In genomic region chr7:35773994-35774393, GRCh38 we compare ENCODE assay signal across 30 cellular contexts.
"Had no signal": no experiment of that assay in that cellular context is flagged by ENCODE, and none has a peak within 500 bp of the region (broad histone marks: within the 10 kb centered on the region; RNA-seq: fewer than 3 reads in every experiment).

No MANE protein-coding gene starts in this region.

- H3K9me3 ChIP-seq: heart right ventricle, left lung, lower lobe of right lung, ovary, right atrium auricular region, stomach, suprapubic skin, thoracic aorta, tibial artery, upper lobe of right lung had no signal

- H3K4me3 Mint-ChIP-seq: mesothelial cell of epicardium; naive B cell; natural killer cell; stimulated activated naive B cell treated with anti-CD40 and anti-IgM and Interleukin-4, amounts not matched to agents 10 μg/mL and 1 μg/mL and 100 μg/mL, for 72 hours had no signal

- ATAC-seq: heart right ventricle; left colon; left lung; lower lobe of right lung; natural killer cell; sciatic nerve; stimulated activated naive B cell treated with anti-CD40 and anti-IgM and Interleukin-4, amounts not matched to agents 10 μg/mL and 1 μg/mL and 100 μg/mL, for 72 hours; stimulated activated naive CD8-positive, alpha-beta T cell treated with anti-CD3 and anti-CD28 coated beads, Interleukin-15, Interleukin-2, amounts not matched to agents 100 U/mL and 50 U/mL, for 24 hours; upper lobe of right lung had no signal

- H3K27ac ChIP-seq: heart right ventricle, left lung, lower lobe of right lung, ovary, right atrium auricular region, skin epidermis, stomach, suprapubic skin, thoracic aorta, tibial artery, upper lobe of right lung had no signal

- H3K27ac Mint-ChIP-seq: mesothelial cell of epicardium; natural killer cell; progenitor cell of endocrine pancreas; stimulated activated naive B cell treated with anti-CD40 and anti-IgM and Interleukin-4, amounts not matched to agents 10 μg/mL and 1 μg/mL and 100 μg/mL, for 72 hours had no signal

- FAIRE-seq: keratinocyte, urothelium cell line had no signal

- H3K4me1 ChIP-seq: left lung, lower lobe of right lung, right atrium auricular region, stomach, suprapubic skin, upper lobe of right lung had no signal

- H3K27me3 ChIP-seq: heart right ventricle, left lung, ovary, right atrium auricular region, stomach, suprapubic skin, tibial artery, upper lobe of right lung had no signal

- DNase-seq: heart right ventricle; hippocampal formation; kidney glomerular epithelial cell; left colon; left lung; lower lobe of right lung; mammary epithelial cell; mesenchymal stem cell; naive B cell; natural killer cell; ovary; stimulated activated CD4-positive, alpha-beta T cell treated with anti-CD3 and anti-CD28 coated beads, Interleukin-12 subunit alpha, Interleukin-12 subunit beta, amount 100 ng/mL, for 4 hours; stimulated activated CD4-positive, alpha-beta T cell treated with anti-CD3 and anti-CD28 coated beads, Interleukin-15, amount 100 ng/mL, for 24 hours; stimulated activated CD4-positive, alpha-beta T cell treated with anti-CD3 and anti-CD28 coated beads, Interleukin-2, amount 100 ng/mL, for 24 hours; stimulated activated CD4-positive, alpha-beta T cell treated with anti-CD3 and anti-CD28 coated beads, Interleukin-4, amount 100 ng/mL, for 1 hour; stimulated activated naive B cell treated with anti-CD40 and anti-IgM and Interleukin-4, amounts not matched to agents 10 μg/mL and 1 μg/mL and 100 μg/mL, for 72 hours; stimulated activated naive CD8-positive, alpha-beta T cell treated with anti-CD3 and anti-CD28 coated beads, Interleukin-15, Interleukin-2, amounts not matched to agents 100 U/mL and 50 U/mL, for 24 hours; stomach; tibial artery; trophoblast cell; upper lobe of right lung had no signal

- H3K4me1 Mint-ChIP-seq: mesothelial cell of epicardium, natural killer cell had no signal

- H3K9me3 Mint-ChIP-seq: mesothelial cell of epicardium; naive B cell; natural killer cell; stimulated activated naive B cell treated with anti-CD40 and anti-IgM and Interleukin-4, amounts not matched to agents 10 μg/mL and 1 μg/mL and 100 μg/mL, for 72 hours had no signal

- H3K36me3 ChIP-seq: heart right ventricle, left lung, lower lobe of right lung, ovary, right atrium auricular region, stomach, suprapubic skin, thoracic aorta, tibial artery, upper lobe of right lung had no signal

- H3K27me3 Mint-ChIP-seq: naive B cell; progenitor cell of endocrine pancreas; stimulated activated naive B cell treated with anti-CD40 and anti-IgM and Interleukin-4, amounts not matched to agents 10 μg/mL and 1 μg/mL and 100 μg/mL, for 72 hours had no signal

- H3K36me3 Mint-ChIP-seq: mesothelial cell of epicardium; naive B cell; natural killer cell; stimulated activated naive B cell treated with anti-CD40 and anti-IgM and Interleukin-4, amounts not matched to agents 10 μg/mL and 1 μg/mL and 100 μg/mL, for 72 hours had no signal

- H3K4me3 ChIP-seq: heart right ventricle, left lung, lower lobe of right lung, ovary, right atrium auricular region, skin epidermis, stomach, suprapubic skin, thoracic aorta, tibial artery, upper lobe of right lung had no signal
